Comparison of ENCODE assay signal across 8 cellular contexts in the genomic region with DNA sequence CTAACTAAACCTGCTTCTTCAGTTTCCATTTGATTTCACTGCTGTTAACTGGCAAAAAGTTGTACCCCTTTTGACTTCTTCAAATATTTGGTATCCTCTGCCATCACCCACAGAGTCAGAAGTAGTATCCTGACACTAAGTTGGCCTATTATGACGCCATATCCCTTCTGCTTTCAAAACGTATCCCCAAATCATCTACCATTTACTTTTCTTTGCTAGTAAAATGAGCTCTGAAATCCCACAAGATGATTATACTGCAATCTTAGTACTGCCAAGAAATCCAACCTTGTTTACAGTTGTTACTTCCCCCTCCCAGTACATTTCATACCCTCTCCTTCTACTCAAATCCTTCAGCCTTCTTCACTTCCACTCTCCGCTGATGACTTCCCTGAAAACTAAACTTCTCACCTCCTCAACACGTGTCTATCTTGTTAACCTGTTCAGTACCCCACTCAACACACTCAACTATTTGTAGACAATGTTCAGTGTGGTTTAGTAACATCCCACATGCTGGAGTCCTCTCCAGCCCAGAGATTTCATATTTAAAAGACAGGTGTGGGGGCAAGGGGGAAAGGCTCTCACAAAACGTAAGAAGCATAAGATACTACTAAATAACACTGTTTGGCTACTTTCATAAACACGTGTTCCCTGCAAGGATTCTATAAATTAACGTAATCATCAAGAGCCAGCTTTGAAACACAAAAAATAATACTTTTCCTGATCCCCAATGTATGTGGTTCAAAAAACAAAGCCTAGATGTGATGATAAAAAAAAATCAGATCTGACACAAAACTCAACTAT. TPM values are rescaled to one million over a fixed set of nuclear protein-coding genes. Genes with fewer than 3 reads are reported as not detected.
DNase-seq lines count a peak whose midpoint lies in the region; TF ChIP-seq lines count a peak whose summit lies in the region.

No MANE protein-coding gene starts in this region.

- H3K4me1 ChIP-seq in SJSA1 (replicated peaks): peaks cover 16% of the 10 kb centered on the region
- H3K4me1 ChIP-seq in prostate gland (replicated peaks): peaks cover 2% of the 10 kb centered on the region

- intact Hi-C loops in prostate gland (cut with DNase I): loop anchor here (10.0 kb wide), 1 partner anchor 329 kb away; a partner anchor contains a TSS

- no peaks in the 10 kb centered on the region for H3K27me3 ChIP-seq in SJSA1 (replicated peaks)
- no peaks in the 10 kb centered on the region for H3K27me3 ChIP-seq in prostate gland (replicated peaks; ENCODE audit: insufficient read depth)

- 5% methylated on average over 7 of the region's 7 CpGs for WGBS in prostate gland

- TF ChIP-seq CTCF in fibroblast of mammary gland (conservative IDR thresholded peaks at IDR 0.05; ENCODE audit: control insufficient read depth, insufficient read depth, low read depth, low read length): no peak
- TF ChIP-seq CTCF in prostate gland (IDR thresholded peaks at IDR 0.05): no peak

- DNase-seq in DMS53 (lab: John Stamatoyannopoulos, UW) (peak; percentile 5), DMS53 treated with DMSO at 0.1 percent for 48 hours (lab: John Stamatoyannopoulos, UW; ENCODE audit: unreplicated experiment) (no peak), SJSA1 (ENCODE audit: low read depth in 1 of 2, low spot score in 2 of 2) (peak in 1 of 2 experiments; percentile 2), fibroblast of mammary gland (ENCODE audit: low read depth) (peak; percentile 19), prostate gland (ENCODE audit: low spot score) (no peak), NCI-H2081 treated with DMSO at 0.1 percent for 48 hours (lab: John Stamatoyannopoulos, UW) (no peak), ecto neural progenitor cell (ENCODE audit: low spot score) (no peak)
- no peak for DNase-seq in activated effector memory CD4-positive, alpha-beta T cell treated with Interleukin-2 at 50 U/mL for 16 hours

- H3K36me3 ChIP-seq in SJSA1 (peaks cover 31% of the 10 kb centered on the region), prostate gland (no peaks in the 10 kb centered on the region)

- peak overlapping the region; percentile 77 for H3K4me3 ChIP-seq in SJSA1
- peak overlapping the region; percentile 86 for H3K4me3 ChIP-seq in fibroblast of mammary gland (ENCODE audit: control insufficient read depth, low read depth, low read length)
- H3K4me3 ChIP-seq in prostate gland: peak overlapping the region; percentile 62 to 90

- H3K9me3 ChIP-seq in SJSA1 (replicated peaks): no peaks in the 10 kb centered on the region
- H3K9me3 ChIP-seq in prostate gland: no peaks in the 10 kb centered on the region

- H3K27ac ChIP-seq in SJSA1: no peak overlapping the region; the same call in 1 of the 2 replicates
- H3K27ac ChIP-seq in prostate gland: peak overlapping the region in 1 of 2 donors; percentile 84

- TF ChIP-seq POLR2A in prostate gland (IDR thresholded peaks at IDR 0.05): no peak

RNA-seq across cellular contexts. Expression of a gene that starts 1.3 kb away (rescaled TPM):
- 6.8 and 8.1 TPM in 2 replicates for total RNA-seq in SJSA1 (2014; rRNA removed; shearing (Covaris generic))
- 10 to 100 TPM; 21.1 to 30.0 TPM for total RNA-seq in prostate gland

Comparison
In these comparisons a context has a peak if more than half of its experiments do, and no peak if none do; other contexts are left out.
1. DNase-seq: peak in DMS53 (single experiment) and fibroblast of mammary gland (single experiment); none in DMS53 treated with DMSO at 0.1 percent for 48 hours (single experiment), prostate gland (single experiment), NCI-H2081 treated with DMSO at 0.1 percent for 48 hours (single experiment), activated effector memory CD4-positive, alpha-beta T cell treated with Interleukin-2 at 50 U/mL for 16 hours (single experiment) and ecto neural progenitor cell (single experiment).
2. Peak in every context shown above with its lines, with median percentiles within 50 percentile points of each other: H3K4me3 ChIP-seq.